ENCODE assay signal across 16 cellular contexts in the genomic region with DNA sequence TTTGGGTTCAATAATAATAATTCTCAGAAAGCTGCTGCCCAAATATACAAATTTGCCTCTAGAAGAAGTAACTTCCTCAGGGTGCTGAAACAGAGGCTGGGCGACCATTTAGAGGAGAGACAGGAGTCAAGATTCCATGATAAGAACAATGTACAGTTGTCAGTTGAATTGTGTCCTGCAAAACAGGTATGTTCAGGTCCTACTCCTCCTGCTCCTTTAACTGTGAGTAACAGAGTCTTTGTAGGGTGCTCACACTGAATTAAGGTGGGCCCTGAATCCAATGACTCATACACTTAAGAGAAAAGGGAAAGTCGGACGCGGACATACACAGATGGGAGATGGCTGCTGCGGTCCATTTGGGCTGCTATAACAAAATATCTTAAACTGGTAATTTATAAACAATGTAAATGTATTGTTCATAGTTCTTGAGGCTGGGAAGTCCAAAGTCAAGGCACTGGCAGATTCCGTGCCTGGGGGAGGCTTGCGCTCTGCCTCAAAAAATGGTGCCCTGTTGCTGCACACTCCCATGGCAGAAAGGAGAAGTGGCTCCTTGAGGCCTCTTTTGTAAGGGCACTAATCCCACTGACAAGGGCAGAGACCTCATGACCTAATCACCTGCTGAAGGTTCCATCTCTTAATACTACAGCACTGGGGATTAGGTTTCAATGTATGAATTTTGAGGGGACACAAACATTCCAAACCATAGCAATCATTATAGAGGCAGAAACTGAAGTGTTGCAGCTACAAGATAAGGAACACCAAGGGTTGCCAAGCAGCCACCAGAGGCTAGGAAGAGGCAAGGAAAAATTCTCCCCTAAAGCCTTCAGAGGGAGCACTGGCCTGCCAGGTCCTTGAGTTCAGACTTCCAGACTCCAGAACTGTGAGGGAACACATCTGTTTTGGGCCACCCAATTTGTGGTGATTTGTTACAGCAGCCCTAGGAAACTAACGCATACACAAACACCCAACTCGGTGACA. TPM values are rescaled to one million over a fixed set of nuclear protein-coding genes. Genes with fewer than 3 reads are reported as not detected.
A peak's percentile ranks its signal among the peaks of the same experiment; 100 is the strongest.
DNase-seq lines count a peak whose midpoint lies in the region; ATAC-seq, FAIRE-seq and TF ChIP-seq lines count a peak whose summit lies in the region.
"Had no signal": no experiment of that assay in that cellular context is flagged by ENCODE, and none has a peak within 500 bp of the region (broad histone marks: within the 10 kb centered on the region; RNA-seq: fewer than 3 reads in every experiment).

No MANE protein-coding gene starts in this region.

- POLR2A ChIA-PET in GM12878 (lab: Charles Lee) = interaction anchor here (1.0 to 1.4 kb wide), 3 partner anchors 12 to 37 kb away, joined by 3 to 4 read pairs (median 3); no protein-coding TSS in a partner anchor

- no peak for ATAC-seq in GM12878
- ATAC-seq in GM18868 (IDR thresholded peaks at IDR 0.05; ENCODE audit: unreplicated experiment) = no peak
- ATAC-seq: Panc1 had no signal

- CTCF ChIA-PET in GM12878 (lab: Yijun Ruan, JAX) = interaction anchor here (1.2 kb wide), 1 partner anchor 46 kb away, joined by 4 read pairs; no protein-coding TSS in a partner anchor

- SMC1A ChIA-PET in GM12878 (lab: Charles Lee; ENCODE audit: uncharacterized antibody, unreplicated experiment) = interaction anchor here (1.1 to 6.0 kb wide), 8 partner anchors 8 to 54 kb away, joined by 3 to 24 read pairs (median 5); a partner anchor contains a TSS

- H2AFZ ChIP-seq in MM.1S (ENCODE audit: low read length) (no peak overlapping the region), GM12878 (ENCODE audit: control insufficient read depth, low read depth, low read length) (no peak overlapping the region), osteoblast (ENCODE audit: low read length) (no peak overlapping the region)

- H3K27ac ChIP-seq in MM.1S (ENCODE audit: low read length) (peak overlapping the region; percentile 62; the same call in 1 of the 2 replicates), GM12878 (ENCODE audit: control insufficient read depth, insufficient read depth) (peak overlapping the region; percentile 56), osteoblast (ENCODE audit: low read depth, low read length) (no peak overlapping the region)
- H3K27ac ChIP-seq: BLaER1 treated with 17β-estradiol and CSF1 and Interleukin-3, amounts not matched to agents 10 nM and 100 nM had no signal

- no peak for TF ChIP-seq POLR2A in GM12878 (IDR thresholded peaks at IDR 0.05; ENCODE audit: low read depth, low read length)

- no peak for DNase-seq in T-helper 1 cell
- DNase-seq in MM.1S = no peak
- DNase-seq in GM12878 (ENCODE audit: low read depth, low spot score) = no peak
- DNase-seq in osteoblast (ENCODE audit: insufficient read length, low spot score, missing footprints) = no peak
- DNase-seq in DMS114 treated with DMSO at 0.1 percent for 48 hours (lab: John Stamatoyannopoulos, UW; ENCODE audit: unreplicated experiment) = no peak
- DNase-seq in NCI-H2081 treated with DMSO at 0.1 percent for 48 hours (lab: John Stamatoyannopoulos, UW) = no peak
- DNase-seq: Kasumi-1, NCI-H1092, NCI-H1694, NCI-H69, SHP77 had no signal

- H3K79me2 ChIP-seq in MM.1S (ENCODE audit: low read length) = no peaks in the 10 kb centered on the region; the same call in 1 of the 2 replicates
- peaks cover 34% of the 10 kb centered on the region for H3K79me2 ChIP-seq in GM12878 (ENCODE audit: control insufficient read depth, insufficient read depth, low read length)
- H3K79me2 ChIP-seq in osteoblast (ENCODE audit: insufficient read depth, low read length) = peaks cover 18% of the 10 kb centered on the region

- H3K9ac ChIP-seq in MM.1S (ENCODE audit: low read length) = no peak overlapping the region
- no peak overlapping the region for H3K9ac ChIP-seq in GM12878 (ENCODE audit: control insufficient read depth, insufficient read depth, low read length)
- H3K9ac ChIP-seq: BLaER1 treated with 17β-estradiol and CSF1 and Interleukin-3, amounts not matched to agents 10 nM and 100 nM had no signal

- H3F3A ChIP-seq in MM.1S (ENCODE audit: insufficient read depth, low read length) = peaks cover 13% of the 10 kb centered on the region

- no peak for TF ChIP-seq CTCF in MM.1S (IDR thresholded peaks at IDR 0.05; ENCODE audit: low read length)
- no peak for TF ChIP-seq CTCF in GM12878 (IDR thresholded peaks at IDR 0.05 in 2 of 3, conservative IDR thresholded peaks at IDR 0.05 in 1 of 3; ENCODE audit: control insufficient read depth in 2 of 3, extremely low read depth in 1 of 3, insufficient read depth in 1 of 3, low read depth in 3 of 3, low read length in 3 of 3)
- peak; percentile 5 for TF ChIP-seq CTCF in osteoblast (IDR thresholded peaks at IDR 0.05; ENCODE audit: extremely low read depth, low read depth, low read length)

- WGBS in GM12878 (ENCODE audit: insufficient coverage, insufficient replicate concordance, low lambda C conversion rate, missing lambda C conversion rate) = 89% methylated on average over 9 of the region's 9 CpGs

- H3K9me3 ChIP-seq in MM.1S (replicated peaks; ENCODE audit: insufficient read depth, low read length) (no peaks in the 10 kb centered on the region), GM12878 (replicated peaks; ENCODE audit: control insufficient read depth, insufficient read depth, low read length) (no peaks in the 10 kb centered on the region; the same call in 2 of the 3 replicates), osteoblast (ENCODE audit: low read depth, low read length) (no peaks in the 10 kb centered on the region)
- H3K9me3 ChIP-seq: HAP-1 had no signal

- H3K36me3 Mint-ChIP-seq in T-helper 1 cell treated with Interleukin-12 subunit alpha and Interleukin-12 subunit beta and Interleukin-4 antibody, amounts not matched to agents 30 μg/mL and 1 μg/mL, for 36 hours (ENCODE audit: low read depth) = peaks cover 25% of the 10 kb centered on the region

- H3K27me3 ChIP-seq in MM.1S (replicated peaks; ENCODE audit: insufficient read depth, low read length) (no peaks in the 10 kb centered on the region), GM12878 (replicated peaks in 1 of 2; ENCODE audit: control insufficient read depth in 2 of 2, insufficient read depth in 2 of 2, low read length in 1 of 2) (no peaks in the 10 kb centered on the region), osteoblast (ENCODE audit: insufficient read depth, low read length) (no peaks in the 10 kb centered on the region)
- H3K27me3 ChIP-seq: BLaER1 treated with 17β-estradiol and CSF1 and Interleukin-3, amounts not matched to agents 10 nM and 100 nM had no signal

- H3K4me3 ChIP-seq in MM.1S (ENCODE audit: low read length) = no peak overlapping the region
- no peak overlapping the region for H3K4me3 ChIP-seq in GM12878
- H3K4me3 ChIP-seq in osteoblast (ENCODE audit: insufficient read depth, low read length) = no peak overlapping the region
- H3K4me3 ChIP-seq: BLaER1 treated with 17β-estradiol and CSF1 and Interleukin-3, amounts not matched to agents 10 nM and 100 nM; HAP-1 had no signal

- no peak overlapping the region for H3K4me3 Mint-ChIP-seq in T-helper 1 cell treated with Interleukin-12 subunit alpha and Interleukin-12 subunit beta and Interleukin-4 antibody, amounts not matched to agents 30 μg/mL and 1 μg/mL, for 36 hours

- TF ChIP-seq EP300 in GM12878 (IDR thresholded peaks at IDR 0.05; ENCODE audit: borderline replicate concordance in 1 of 2, control insufficient read depth in 1 of 2, low read depth in 2 of 2, low read length in 2 of 2) = no peak

- H3K4me1 ChIP-seq in MM.1S (ENCODE audit: low read length) (peaks cover 34% of the 10 kb centered on the region), GM12878 (ENCODE audit: control insufficient read depth, insufficient read depth, low read length) (peaks cover 44% of the 10 kb centered on the region), osteoblast (ENCODE audit: insufficient read depth, low read length) (no peaks in the 10 kb centered on the region)
- H3K4me1 ChIP-seq: HAP-1 had no signal

- intact Hi-C loops in GM12878 (cut with micrococcal nuclease; ENCODE audit: unreplicated experiment) = no loop called here

- H3K4me2 ChIP-seq in MM.1S (ENCODE audit: low read depth, low read length) (peak overlapping the region; percentile 11; the same call in 1 of the 2 replicates), GM12878 (ENCODE audit: control insufficient read depth, insufficient read depth) (peak overlapping the region; percentile 53; the same call in 1 of the 2 replicates), osteoblast (ENCODE audit: insufficient read depth, low read length) (no peak overlapping the region)
- H3K4me2 ChIP-seq: BLaER1 treated with 17β-estradiol and CSF1 and Interleukin-3, amounts not matched to agents 10 nM and 100 nM had no signal

- peak overlapping the region; percentile 72 for H3K27ac Mint-ChIP-seq in T-helper 1 cell treated with Interleukin-12 subunit alpha and Interleukin-12 subunit beta and Interleukin-4 antibody, amounts not matched to agents 30 μg/mL and 1 μg/mL, for 36 hours

- peaks cover 2% of the 10 kb centered on the region for H3K27me3 Mint-ChIP-seq in T-helper 1 cell treated with Interleukin-12 subunit alpha and Interleukin-12 subunit beta and Interleukin-4 antibody, amounts not matched to agents 30 μg/mL and 1 μg/mL, for 36 hours (ENCODE audit: low read depth)

- H4K20me1 ChIP-seq in MM.1S (ENCODE audit: insufficient read depth, low read length) = no peaks in the 10 kb centered on the region
- H4K20me1 ChIP-seq in GM12878 (ENCODE audit: control insufficient read depth, insufficient read depth) = no peaks in the 10 kb centered on the region
- peaks cover 15% of the 10 kb centered on the region for H4K20me1 ChIP-seq in osteoblast (ENCODE audit: insufficient read depth, low read length)
- H4K20me1 ChIP-seq: BLaER1 treated with 17β-estradiol and CSF1 and Interleukin-3, amounts not matched to agents 10 nM and 100 nM had no signal

- no peaks in the 10 kb centered on the region for H3K9me2 ChIP-seq in MM.1S (replicated peaks; ENCODE audit: insufficient read depth, low read length)

- no peaks in the 10 kb centered on the region for H3K36me3 ChIP-seq in MM.1S (replicated peaks; ENCODE audit: insufficient read depth, low read length)
- no peaks in the 10 kb centered on the region for H3K36me3 ChIP-seq in GM12878 (ENCODE audit: control insufficient read depth in 2 of 2, insufficient read depth in 2 of 2, low read length in 1 of 2)
- no peaks in the 10 kb centered on the region for H3K36me3 ChIP-seq in osteoblast (ENCODE audit: insufficient read depth, low read length)
- H3K36me3 ChIP-seq: BLaER1 treated with 17β-estradiol and CSF1 and Interleukin-3, amounts not matched to agents 10 nM and 100 nM; HAP-1 had no signal

- in situ Hi-C loops in GM12878 (cut with MboI) = no loop called here

- no peaks in the 10 kb centered on the region for H3K9me3 Mint-ChIP-seq in T-helper 1 cell treated with Interleukin-12 subunit alpha and Interleukin-12 subunit beta and Interleukin-4 antibody, amounts not matched to agents 30 μg/mL and 1 μg/mL, for 36 hours

- BruUV-seq in GM12878 (replicated peaks; lab: Mats Ljungman, UMichigan) = no TSS peak

- peaks cover 51% of the 10 kb centered on the region for H3K4me1 Mint-ChIP-seq in T-helper 1 cell treated with Interleukin-12 subunit alpha and Interleukin-12 subunit beta and Interleukin-4 antibody, amounts not matched to agents 30 μg/mL and 1 μg/mL, for 36 hours (ENCODE audit: low read depth)

- FAIRE-seq in GM12878 (lab: Jason Lieb, UNC) = no peak

- RAD21 ChIA-PET in GM12878 (lab: Charles Lee; ENCODE audit: unreplicated experiment) = interaction anchor here (3.8 kb wide), 1 partner anchor 51 kb away, joined by 25 read pairs; no protein-coding TSS in a partner anchor

- TF ChIP-seq RAD21 in GM12878 (IDR thresholded peaks at IDR 0.05; ENCODE audit: insufficient read depth, low read depth, low read length) = no peak

RNA-seq across cellular contexts. Expression of a gene that starts 55.0 kb away (rescaled TPM):
- total RNA-seq in GM12878 (2013; cell fraction: nucleolus; rRNA removed) = 21.2 and 21.5 TPM in 2 replicates
- total RNA-seq in GM12878 (2014; rRNA removed) (19.6 and 21.5 TPM in 2 replicates), GM12878 (2014; rRNA removed; fragmentation: Illumina TruSeq; extraction: Trizol) (15.3 and 16.0 TPM in 2 replicates), GM12878 (2021) (16.1 and 16.6 TPM in 2 replicates), osteoblast (4.7 and 6.5 TPM in 2 replicates)
- 5.7 TPM for polyA plus RNA-seq in GM12878 (2011; ENCODE audit: low read depth)
- polyA plus RNA-seq in GM12878 (2011; rRNA removed) (11.0 and 11.6 TPM in 2 replicates), GM12878 (2014; fragmentation: Illumina TruSeq; extraction: Trizol) (12.1 and 12.7 TPM in 2 replicates), GM12878 (2014; fragmentation: Nextera tagmentation; extraction: Ambion mirVana) (10 to 100 TPM in 1 of 2 experiments, 1 to 10 TPM in 1; 7.9 to 21.2 TPM), GM12878 (2014; rRNA removed) (8.7 and 9.0 TPM in 2 replicates), GM12878 (2016; fragmentation: Nextera tagmentation; extraction: Ambion mirVana) (10 to 100 TPM; 15.4 to 15.9 TPM)
- 8.3 and 9.8 TPM in 2 replicates for polyA plus RNA-seq in GM12878 (2011; cell fraction: cytosol; rRNA removed)
- polyA plus RNA-seq in GM12878 (2011; cell fraction: nucleus; rRNA removed) = 6.7 and 6.8 TPM in 2 replicates
- polyA plus RNA-seq in GM12878 (2012) = 7.1 and 8.3 TPM in 2 replicates
- polyA minus RNA-seq in GM12878 (2011; rRNA and poly(A)+ RNA removed) = 19.7 and 20.8 TPM in 2 replicates
- polyA minus RNA-seq in GM12878 (2011; cell fraction: cytosol; rRNA and poly(A)+ RNA removed) = 4.5 and 6.0 TPM in 2 replicates
- 7.9 and 11.9 TPM in 2 replicates for polyA minus RNA-seq in GM12878 (2011; cell fraction: nucleus; rRNA and poly(A)+ RNA removed)
